8 cellular contexts compared by ENCODE assay signal in the genomic region with DNA sequence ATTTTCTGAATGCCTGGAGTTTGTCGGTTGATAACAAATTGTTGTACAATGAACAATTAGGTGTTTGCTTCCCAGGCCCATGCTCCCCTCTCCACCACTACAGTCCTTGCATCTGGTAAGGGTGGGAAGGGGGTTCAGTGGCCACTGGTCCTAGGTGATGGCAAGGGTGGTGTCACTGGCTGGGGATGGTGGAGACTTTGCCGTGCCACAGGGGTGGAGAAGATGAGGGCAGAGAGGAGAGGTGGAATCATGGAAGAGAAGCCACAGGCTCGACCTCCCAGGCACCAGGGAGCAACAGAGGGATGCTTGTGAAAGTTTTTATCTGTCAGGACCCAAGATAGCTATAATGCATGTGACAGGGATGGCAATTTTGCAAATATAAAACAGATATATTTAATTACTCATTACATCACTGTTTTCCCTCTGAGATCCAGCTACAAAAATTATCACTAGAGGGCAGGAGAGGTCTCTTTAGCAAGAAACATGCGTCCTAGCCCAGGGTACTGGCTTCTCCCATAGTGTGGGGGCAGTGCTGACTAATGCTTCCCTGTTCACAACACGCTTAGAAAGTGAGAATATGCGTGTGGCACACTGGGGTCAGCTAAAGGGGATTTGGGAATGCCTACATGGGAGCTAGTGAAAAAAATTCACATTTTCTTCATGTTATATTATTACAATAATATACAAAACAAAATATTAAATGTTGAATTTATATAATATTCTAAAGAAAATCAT. TPM values are rescaled to one million over a fixed set of nuclear protein-coding genes. Genes with fewer than 3 reads are reported as not detected.
A peak's percentile ranks its signal among the peaks of the same experiment; 100 is the strongest.
DNase-seq lines count a peak whose midpoint lies in the region; ATAC-seq and TF ChIP-seq lines count a peak whose summit lies in the region.

No MANE protein-coding gene starts in this region.

- DNase-seq in M059J (ENCODE audit: low read depth) (peak; percentile 89), Peyer's patch (peak in 2 of 3 donors; percentile 61 to 78), head of caudate nucleus (peak; percentile 47 to 96 (median 82)), pons (ENCODE audit: low spot score) (peak; percentile 92), aorta (peak; percentile 81)
- DNase-seq in activated naive CD4-positive, alpha-beta T cell treated with anti-CD3 and anti-CD28 coated beads, Interleukin-2, amount 10 ng/mL, durations not matched to agents 7 days and 5 days, result peak; percentile 53

- ATAC-seq in aorta (ENCODE audit: low FRiP score), result peak; percentile 87

- CTCF ChIA-PET in activated naive CD4-positive, alpha-beta T cell treated with anti-CD3 and anti-CD28 coated beads, Interleukin-2, amount 10 ng/mL, durations not matched to agents 7 days and 5 days (lab: Charles Lee), result interaction anchor here (0.6 to 3.2 kb wide), 31 partner anchors 8 to 378 kb away, joined by 3 to 23 read pairs (median 4); no protein-coding TSS in a partner anchor

- H3K4me1 Mint-ChIP-seq in activated naive CD4-positive, alpha-beta T cell treated with anti-CD3 and anti-CD28 coated beads, Interleukin-2, amount 10 ng/mL, durations not matched to agents 7 days and 5 days, result peaks cover 34% of the 10 kb centered on the region

- intact Hi-C loops in head of caudate nucleus (cut with DNase I) (loop anchor here (2.0 kb wide), 1 partner anchor 329 kb away; no protein-coding TSS in a partner anchor), aorta (cut with DNase I) (loop anchor here (1.0 to 10.0 kb wide), 4 partner anchors 109 to 331 kb away; no protein-coding TSS in a partner anchor)

- no peak for TF ChIP-seq POLR2A in Peyer's patch (IDR thresholded peaks at IDR 0.05)

- H3K4me3 ChIP-seq in Peyer's patch, result no peak overlapping the region
- no peak overlapping the region for H3K4me3 ChIP-seq in aorta (ENCODE audit: low read length in 2 of 2)

- peaks cover 4% of the 10 kb centered on the region for H3K27me3 Mint-ChIP-seq in activated naive CD4-positive, alpha-beta T cell treated with anti-CD3 and anti-CD28 coated beads, Interleukin-2, amount 10 ng/mL, durations not matched to agents 7 days and 5 days

- H3K4me1 ChIP-seq in Peyer's patch (peaks cover 0 to 8% (median 0%) of the 10 kb centered on the region in 4 donors), aorta (ENCODE audit: control insufficient read depth in 1 of 2, insufficient read depth in 2 of 2, low read length in 2 of 2) (no peaks in the 10 kb centered on the region)

- H3K36me3 Mint-ChIP-seq in activated naive CD4-positive, alpha-beta T cell treated with anti-CD3 and anti-CD28 coated beads, Interleukin-2, amount 10 ng/mL, durations not matched to agents 7 days and 5 days, result no peaks in the 10 kb centered on the region

- H3K9me3 ChIP-seq in Peyer's patch (no peaks in the 10 kb centered on the region), aorta (ENCODE audit: control insufficient read depth, low read length) (no peaks in the 10 kb centered on the region)

- no peak overlapping the region for H3K27ac ChIP-seq in 22Rv1
- H3K27ac ChIP-seq in Peyer's patch, result no peak overlapping the region
- no peak overlapping the region for H3K27ac ChIP-seq in aorta (ENCODE audit: low read depth in 1 of 2, low read length in 2 of 2)

- no peak overlapping the region for H3K4me3 Mint-ChIP-seq in activated naive CD4-positive, alpha-beta T cell treated with anti-CD3 and anti-CD28 coated beads, Interleukin-2, amount 10 ng/mL, durations not matched to agents 7 days and 5 days

- H3K27me3 ChIP-seq in Peyer's patch (no peaks in the 10 kb centered on the region), aorta (ENCODE audit: control insufficient read depth in 1 of 2, insufficient read depth in 2 of 2, low read length in 1 of 2) (no peaks in the 10 kb centered on the region)

- 25 to 26% methylated on average over 6 of the region's 6 CpGs for WGBS in aorta, 2 donors

- no peak overlapping the region for H3K27ac Mint-ChIP-seq in activated naive CD4-positive, alpha-beta T cell treated with anti-CD3 and anti-CD28 coated beads, Interleukin-2, amount 10 ng/mL, durations not matched to agents 7 days and 5 days

- TF ChIP-seq CTCF in 22Rv1 (IDR thresholded peaks at IDR 0.05) (peak; percentile 85), GM12874 (IDR thresholded peaks at IDR 0.05; ENCODE audit: insufficient read depth, low read depth, low read length) (peak; percentile 44; the same call in 1 of the 2 replicates), Peyer's patch (IDR thresholded peaks at IDR 0.05) (peak; percentile 8 to 85 (median 76))

- H3K9me3 Mint-ChIP-seq in activated naive CD4-positive, alpha-beta T cell treated with anti-CD3 and anti-CD28 coated beads, Interleukin-2, amount 10 ng/mL, durations not matched to agents 7 days and 5 days, result no peaks in the 10 kb centered on the region

- H3K36me3 ChIP-seq in Peyer's patch (no peaks in the 10 kb centered on the region), aorta (ENCODE audit: control insufficient read depth in 1 of 2, insufficient read depth in 2 of 2, low read length in 1 of 2) (no peaks in the 10 kb centered on the region)

RNA-seq across cellular contexts. Expression of a gene that starts 49.0 kb away (rescaled TPM):
- 11.8 and 17.2 TPM in 2 replicates for total RNA-seq in M059J (2014; rRNA removed; shearing (Covaris generic))
- total RNA-seq in Peyer's patch, result 10 to 100 TPM; 12.4 to 28.9 (median 17.6) TPM
- 10 to 100 TPM in 1 of 2 donors, 1 to 10 TPM in 1; 7.8 to 16.9 TPM for total RNA-seq in aorta
- polyA plus RNA-seq in aorta, result 1 to 10 TPM; 2.5 to 3.8 TPM
